9 cellular contexts compared by ENCODE assay signal in the genomic region with DNA sequence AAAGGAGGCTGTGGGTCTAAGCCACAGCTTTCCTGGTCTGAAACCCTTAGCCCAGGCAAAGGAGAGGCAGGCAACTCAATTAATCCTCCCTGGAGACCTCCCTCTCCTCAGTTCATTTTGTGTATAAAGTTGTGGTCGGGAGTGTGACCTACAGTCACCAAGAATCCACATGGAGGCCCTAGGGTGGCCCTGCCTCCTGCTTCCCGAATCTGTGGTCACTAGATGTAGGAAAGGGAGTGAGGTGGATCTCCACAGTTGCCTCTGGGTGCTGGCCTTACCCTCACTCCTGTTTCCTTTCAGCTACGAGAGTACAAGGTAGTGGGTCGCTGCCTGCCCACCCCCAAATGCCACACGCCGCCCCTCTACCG. TPM values are rescaled to one million over a fixed set of nuclear protein-coding genes. Genes with fewer than 3 reads are reported as not detected.
A peak's percentile ranks its signal among the peaks of the same experiment; 100 is the strongest.
DNase-seq lines count a peak whose midpoint lies in the region; ATAC-seq and TF ChIP-seq lines count a peak whose summit lies in the region.
"Had no signal": no experiment of that assay in that cellular context is flagged by ENCODE, and none has a peak within 500 bp of the region (broad histone marks: within the 10 kb centered on the region; RNA-seq: fewer than 3 reads in every experiment).

No MANE protein-coding gene starts in this region.

- peak overlapping the region; percentile 89 for H3K27ac Mint-ChIP-seq in central memory CD8-positive, alpha-beta T cell (ENCODE audit: low read depth)

- no peaks in the 10 kb centered on the region for H3K9me3 Mint-ChIP-seq in central memory CD8-positive, alpha-beta T cell

- peaks cover 43% of the 10 kb centered on the region for H3K36me3 Mint-ChIP-seq in central memory CD8-positive, alpha-beta T cell (ENCODE audit: insufficient read depth)

- no peaks in the 10 kb centered on the region for H3K27me3 Mint-ChIP-seq in central memory CD8-positive, alpha-beta T cell

- DNase-seq in AG09309 (ENCODE audit: low read depth) (no peak), LHCN-M2 (ENCODE audit: low read depth) (peak; percentile 22), myocyte (ENCODE audit: low read depth) (peak; percentile 38), germinal center (ENCODE audit: low spot score) (no peak), kidney glomerular epithelial cell (lab: John Stamatoyannopoulos, UW) (no peak), DMS153 (lab: John Stamatoyannopoulos, UW) (no peak), Ammon's horn (ENCODE audit: low spot score) (no peak)
- no peak for DNase-seq in central memory CD8-positive, alpha-beta T cell (ENCODE audit: low spot score in 2 of 2)

- peaks cover 38% of the 10 kb centered on the region for H3K4me1 Mint-ChIP-seq in central memory CD8-positive, alpha-beta T cell

- peak overlapping the region; percentile 95 for H3K4me3 ChIP-seq in AG09309 (ENCODE audit: control insufficient read depth, low read depth, low read length)

- peak overlapping the region; percentile 91 for H3K4me3 Mint-ChIP-seq in central memory CD8-positive, alpha-beta T cell

- no peak for ATAC-seq in central memory CD8-positive, alpha-beta T cell (replicated peaks; ENCODE audit: extremely low read depth, poor library complexity, severe bottlenecking)

- no peak for TF ChIP-seq CTCF in AG09309 (IDR thresholded peaks at IDR 0.05; ENCODE audit: control insufficient read depth, insufficient read depth, low read depth, low read length, missing control alignments)

RNA-seq across cellular contexts. Expression of gene RPL18A, which starts 1.3 kb away (rescaled TPM):
- total RNA-seq in LHCN-M2 (2014; rRNA removed) (953 and 1,102 TPM in 2 replicates), myocyte (777 and 810 TPM in 2 replicates)
- 1,863 TPM for polyA plus RNA-seq in LHCN-M2 (2012)
- polyA plus RNA-seq in myocyte (2012) = 1,419 TPM

RNA-seq across cellular contexts. Expression of gene SLC5A5, which starts 10.8 kb away (rescaled TPM):
- total RNA-seq in LHCN-M2 (2014; rRNA removed) (not detected in 2 replicates), myocyte (not detected in 2 replicates)
- polyA plus RNA-seq in LHCN-M2 (2012) = not detected
- polyA plus RNA-seq in myocyte (2012) = 0.05 TPM
- total RNA-seq: lung microvascular endothelial cell had no signal

RNA-seq across cellular contexts. Expression of gene JAK3, which starts 13.2 kb away (rescaled TPM):
- total RNA-seq in LHCN-M2 (2014; rRNA removed) (0.45 TPM in 1 of 2 replicates, not detected in the other), myocyte (0.47 TPM in 1 of 2 replicates, not detected in the other)
- 0.05 TPM for polyA plus RNA-seq in LHCN-M2 (2012)
- polyA plus RNA-seq in myocyte (2012) = not detected

RNA-seq across cellular contexts. Expression of gene INSL3, which starts 39.7 kb away (rescaled TPM):
- total RNA-seq in LHCN-M2 (2014; rRNA removed) (not detected in 2 replicates), myocyte (not detected in 2 replicates)
- polyA plus RNA-seq in LHCN-M2 (2012) = not detected
- polyA plus RNA-seq in myocyte (2012) = not detected
- total RNA-seq: lung microvascular endothelial cell had no signal

Comparison
In these comparisons a context has a peak if more than half of its experiments do, and no peak if none do; other contexts are left out.
1. DNase-seq: peak in LHCN-M2 (single experiment) and myocyte (single experiment); none in AG09309 (single experiment), central memory CD8-positive, alpha-beta T cell (0 of 2), germinal center (single experiment), kidney glomerular epithelial cell (single experiment), DMS153 (single experiment) and Ammon's horn (single experiment).